ENCODE assay signal across 10 cellular contexts in the genomic region with DNA sequence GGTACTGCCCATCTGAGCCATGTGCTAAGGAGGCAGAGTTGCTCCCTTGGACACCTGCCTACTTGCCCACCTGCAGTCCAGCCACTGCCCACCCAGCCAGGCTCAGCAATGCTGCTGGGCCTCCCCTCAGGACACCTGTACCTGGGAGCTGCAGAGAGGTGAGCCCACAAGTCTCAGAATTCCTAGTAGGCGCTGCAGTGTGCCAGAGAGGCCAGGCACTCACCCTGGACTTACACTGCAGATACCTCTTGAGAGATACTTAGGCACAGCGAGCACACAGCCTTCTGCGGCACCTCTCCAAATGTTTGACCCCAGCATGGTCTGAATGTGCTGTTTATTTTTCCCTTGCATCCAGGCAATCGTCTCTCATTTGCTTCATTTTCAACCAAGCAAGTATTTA.
"Had no signal": no experiment of that assay in that cellular context is flagged by ENCODE, and none has a peak within 500 bp of the region (broad histone marks: within the 10 kb centered on the region; RNA-seq: fewer than 3 reads in every experiment).

No MANE protein-coding gene starts in this region.

- H3K27ac ChIP-seq: GM23248, HL-60 had no signal

- H3K27ac Mint-ChIP-seq: HFFc6, IgD-negative memory B cell had no signal

- H3K9me3 Mint-ChIP-seq: IgD-negative memory B cell had no signal

- H3K4me3 Mint-ChIP-seq: HFFc6, IgD-negative memory B cell had no signal

- ATAC-seq: HCT116, HepG2 had no signal

- H3K36me3 ChIP-seq: HAP-1 had no signal

- H3K9me3 ChIP-seq: HAP-1 had no signal

- H3K4me1 Mint-ChIP-seq: IgD-negative memory B cell had no signal

- H3K4me3 ChIP-seq: GM23248, HAP-1 had no signal

- H3K4me1 ChIP-seq: HAP-1 had no signal

- DNase-seq: GM23248, GOT3, H7, HFFc6, KBM-7 had no signal

- H3K36me3 Mint-ChIP-seq: IgD-negative memory B cell had no signal
